Comparison of ENCODE assay signal across 14 cellular contexts in the genomic region with DNA sequence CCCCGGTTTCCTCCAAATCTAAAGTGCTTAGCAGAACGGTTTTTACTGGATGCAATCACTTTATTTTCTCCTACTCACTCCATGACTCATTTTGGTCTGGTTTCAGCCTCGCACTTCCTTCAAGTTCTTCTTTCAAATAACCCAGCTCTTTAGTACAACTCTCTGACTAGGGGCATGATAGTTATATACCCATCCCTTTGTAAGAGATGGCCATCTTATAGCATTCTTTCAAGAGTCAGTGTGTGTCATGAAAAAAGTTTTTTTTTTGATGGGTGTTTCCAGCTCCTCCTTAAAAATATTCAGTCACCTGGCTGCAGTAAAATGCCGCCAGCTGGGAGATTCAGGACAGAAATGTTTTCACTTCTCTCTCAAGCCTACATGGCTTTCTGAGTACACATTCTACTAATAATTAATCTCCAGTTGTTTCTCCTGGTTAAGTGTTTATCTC.
DNase-seq lines count a peak whose midpoint lies in the region; ATAC-seq, FAIRE-seq and TF ChIP-seq lines count a peak whose summit lies in the region.
"Had no signal": no experiment of that assay in that cellular context is flagged by ENCODE, and none has a peak within 500 bp of the region (broad histone marks: within the 10 kb centered on the region; RNA-seq: fewer than 3 reads in every experiment).

No MANE protein-coding gene starts in this region.

- H3K27ac ChIP-seq in mammary epithelial cell (ENCODE audit: insufficient read depth, low read depth, low read length) (no peak overlapping the region), smooth muscle cell (ENCODE audit: low read depth) (peak overlapping the region; percentile 78)
- no peak overlapping the region for H3K27ac ChIP-seq in CD8-positive, alpha-beta T cell (ENCODE audit: low read depth, low read length)

- H3K4me3 Mint-ChIP-seq in progenitor cell of endocrine pancreas (ENCODE audit: low read depth) = no peak overlapping the region
- H3K4me3 Mint-ChIP-seq in CD8-positive, alpha-beta T cell = no peak overlapping the region

- no peak for TF ChIP-seq CTCF in mammary epithelial cell (conservative IDR thresholded peaks at IDR 0.05 in 1 of 2, IDR thresholded peaks at IDR 0.05 in 1 of 2; ENCODE audit: extremely low read depth in 1 of 2, insufficient read depth in 1 of 2, low read depth in 1 of 2, low read length in 2 of 2)
- TF ChIP-seq CTCF in smooth muscle cell (IDR thresholded peaks at IDR 0.05; ENCODE audit: borderline replicate concordance, insufficient read depth, poor library complexity, severe bottlenecking) = no peak
- no peak for TF ChIP-seq CTCF in progenitor cell of endocrine pancreas (IDR thresholded peaks at IDR 0.05; ENCODE audit: unreplicated experiment)
- TF ChIP-seq CTCF in D721Med (IDR thresholded peaks at IDR 0.05; ENCODE audit: insufficient read depth, missing control alignments) = no peak
- TF ChIP-seq CTCF in CD8-positive, alpha-beta T cell (IDR thresholded peaks at IDR 0.05) = no peak

- H3F3A ChIP-seq in smooth muscle cell (ENCODE audit: low read depth) = peaks cover 9% of the 10 kb centered on the region

- no peak overlapping the region for H3K4me2 ChIP-seq in mammary epithelial cell (ENCODE audit: insufficient read depth, low read depth, low read length)
- peak overlapping the region; percentile 62 for H3K4me2 ChIP-seq in smooth muscle cell

- peaks cover 13% of the 10 kb centered on the region for H3K4me1 Mint-ChIP-seq in progenitor cell of endocrine pancreas (ENCODE audit: low read depth)
- H3K4me1 Mint-ChIP-seq in CD8-positive, alpha-beta T cell (ENCODE audit: low read depth) = no peaks in the 10 kb centered on the region

- ATAC-seq in GM21528 (IDR thresholded peaks at IDR 0.05; ENCODE audit: low FRiP score, unreplicated experiment) = no peak
- no peak for ATAC-seq in CD8-positive, alpha-beta T cell
- ATAC-seq: Panc1 had no signal

- no peak for FAIRE-seq in D721Med (lab: Jason Lieb, UNC)

- H3K4me3 ChIP-seq in mammary epithelial cell (replicated peaks in 1 of 3; ENCODE audit: insufficient read depth in 1 of 3, low read depth in 2 of 3, low read length in 3 of 3) = no peak overlapping the region
- H3K4me3 ChIP-seq in smooth muscle cell = peak overlapping the region; percentile 29
- H3K4me3 ChIP-seq in CD8-positive, alpha-beta T cell (ENCODE audit: low read depth, low read length) = no peak overlapping the region
- H3K4me3 ChIP-seq: HAP-1 had no signal

- H3K36me3 ChIP-seq in mammary epithelial cell (ENCODE audit: insufficient read depth, low read length) (no peaks in the 10 kb centered on the region), smooth muscle cell (ENCODE audit: low read depth) (peaks cover 7% of the 10 kb centered on the region)
- no peaks in the 10 kb centered on the region for H3K36me3 ChIP-seq in CD8-positive, alpha-beta T cell (ENCODE audit: insufficient read depth, low read length)
- H3K36me3 ChIP-seq: HAP-1 had no signal

- 62% methylated on average over 4 of the region's 4 CpGs for WGBS in mammary epithelial cell (ENCODE audit: low coverage, missing lambda C conversion rate)
- WGBS in smooth muscle cell (ENCODE audit: low lambda C conversion rate) = 14% methylated on average over 4 of the region's 4 CpGs

- dilution Hi-C loops in mammary epithelial cell (cut with HindIII; ENCODE audit: low sequenced_read_pairs) = no loop called here

- in situ Hi-C loops in KBM-7 (cut with MboI; ENCODE audit: low pct_unique_long_range_greater_than_20kb, low sequenced_read_pairs) = no loop called here
- in situ Hi-C loops in mammary epithelial cell (cut with MboI; ENCODE audit: low sequenced_read_pairs in 2 of 2) = no loop called here

- no TSS peak for BruUV-seq in mammary epithelial cell (replicated peaks; lab: Mats Ljungman, UMichigan)

- DNase-seq in KBM-7 = peak; percentile 18
- DNase-seq in mammary epithelial cell = peak; percentile 52
- DNase-seq in hepatic stellate cell (ENCODE audit: low spot score) = peak; percentile 7
- no peak for DNase-seq in smooth muscle cell (lab: John Stamatoyannopoulos, UW; ENCODE audit: unreplicated experiment)
- DNase-seq in progenitor cell of endocrine pancreas (ENCODE audit: low spot score, unreplicated experiment) = no peak
- DNase-seq in D721Med (ENCODE audit: insufficient read length, low spot score) = no peak
- DNase-seq in CD8-positive, alpha-beta T cell = no peak
- DNase-seq: activated CD4-positive, CD25-positive, alpha-beta regulatory T cell; activated naive CD4-positive, alpha-beta T cell treated with Interleukin-2 at 50 U/mL for 16 hours; EL; NCI-H1105 had no signal

- H3K4me1 ChIP-seq in mammary epithelial cell (ENCODE audit: insufficient read depth, low read length) = peaks cover 8% of the 10 kb centered on the region
- peaks cover 8% of the 10 kb centered on the region for H3K4me1 ChIP-seq in smooth muscle cell (ENCODE audit: low read depth)
- H3K4me1 ChIP-seq in CD8-positive, alpha-beta T cell (ENCODE audit: insufficient read depth, low read length) = no peaks in the 10 kb centered on the region

- H2AFZ ChIP-seq in mammary epithelial cell (ENCODE audit: low read depth, low read length) = no peak overlapping the region
- peak overlapping the region; percentile 59 for H2AFZ ChIP-seq in smooth muscle cell (ENCODE audit: low read depth)

- no peaks in the 10 kb centered on the region for H3K9me3 ChIP-seq in mammary epithelial cell (replicated peaks; ENCODE audit: insufficient read depth, low read length)
- peaks cover 6% of the 10 kb centered on the region for H3K9me3 ChIP-seq in smooth muscle cell (replicated peaks; ENCODE audit: low read depth)
- H3K9me3 ChIP-seq in CD8-positive, alpha-beta T cell (ENCODE audit: low read length) = no peaks in the 10 kb centered on the region

- H3K27ac Mint-ChIP-seq in progenitor cell of endocrine pancreas = no peak overlapping the region
- no peak overlapping the region for H3K27ac Mint-ChIP-seq in CD8-positive, alpha-beta T cell

- H3K27me3 Mint-ChIP-seq in progenitor cell of endocrine pancreas = no peaks in the 10 kb centered on the region
- H3K27me3 Mint-ChIP-seq in CD8-positive, alpha-beta T cell (ENCODE audit: low read depth) = no peaks in the 10 kb centered on the region

- no peaks in the 10 kb centered on the region for H3K27me3 ChIP-seq in mammary epithelial cell (ENCODE audit: insufficient read depth, low read length)
- H3K27me3 ChIP-seq in smooth muscle cell (ENCODE audit: low read depth) = no peaks in the 10 kb centered on the region
- H3K27me3 ChIP-seq in CD8-positive, alpha-beta T cell (ENCODE audit: insufficient read depth, low read length) = no peaks in the 10 kb centered on the region

- peaks cover 30% of the 10 kb centered on the region for H3K9me3 Mint-ChIP-seq in progenitor cell of endocrine pancreas (ENCODE audit: low read depth)
- H3K9me3 Mint-ChIP-seq in CD8-positive, alpha-beta T cell = peaks cover 7% of the 10 kb centered on the region

- H3K79me2 ChIP-seq in mammary epithelial cell (ENCODE audit: insufficient read depth, low read length) (no peaks in the 10 kb centered on the region), smooth muscle cell (ENCODE audit: low read depth) (no peaks in the 10 kb centered on the region)

- H4K20me1 ChIP-seq in mammary epithelial cell (ENCODE audit: insufficient read depth, low read length) (no peaks in the 10 kb centered on the region), smooth muscle cell (ENCODE audit: low read depth) (no peaks in the 10 kb centered on the region)

- CTCF ChIA-PET in mammary epithelial cell (lab: Charles Lee; ENCODE audit: low non-redundant PET) = no interaction called here
- CTCF ChIA-PET in CD8-positive, alpha-beta T cell (lab: Charles Lee) = no interaction called here

- H3K9ac ChIP-seq in mammary epithelial cell (ENCODE audit: insufficient read depth, low read length) (no peak overlapping the region), smooth muscle cell (ENCODE audit: low read depth) (no peak overlapping the region)

- POLR2A ChIA-PET in CD8-positive, alpha-beta T cell (lab: Charles Lee) = no interaction called here

- H3K36me3 Mint-ChIP-seq in progenitor cell of endocrine pancreas (ENCODE audit: insufficient read depth) = no peaks in the 10 kb centered on the region
- no peaks in the 10 kb centered on the region for H3K36me3 Mint-ChIP-seq in CD8-positive, alpha-beta T cell

- intact Hi-C loops in mammary epithelial cell (cut with micrococcal nuclease) = no loop called here
- intact Hi-C loops in CD8-positive, alpha-beta T cell (cut with DNase I, micrococcal nuclease) = no loop called here

Comparison
In these comparisons a context has a peak if more than half of its experiments do, and no peak if none do; other contexts are left out.
1. DNase-seq: peak in KBM-7 (single experiment), mammary epithelial cell (single experiment) and hepatic stellate cell (single experiment); none in smooth muscle cell (single experiment), progenitor cell of endocrine pancreas (single experiment), D721Med (single experiment) and CD8-positive, alpha-beta T cell (0 of 7).